Comparison of ENCODE assay signal across 19 cellular contexts in the genomic region with DNA sequence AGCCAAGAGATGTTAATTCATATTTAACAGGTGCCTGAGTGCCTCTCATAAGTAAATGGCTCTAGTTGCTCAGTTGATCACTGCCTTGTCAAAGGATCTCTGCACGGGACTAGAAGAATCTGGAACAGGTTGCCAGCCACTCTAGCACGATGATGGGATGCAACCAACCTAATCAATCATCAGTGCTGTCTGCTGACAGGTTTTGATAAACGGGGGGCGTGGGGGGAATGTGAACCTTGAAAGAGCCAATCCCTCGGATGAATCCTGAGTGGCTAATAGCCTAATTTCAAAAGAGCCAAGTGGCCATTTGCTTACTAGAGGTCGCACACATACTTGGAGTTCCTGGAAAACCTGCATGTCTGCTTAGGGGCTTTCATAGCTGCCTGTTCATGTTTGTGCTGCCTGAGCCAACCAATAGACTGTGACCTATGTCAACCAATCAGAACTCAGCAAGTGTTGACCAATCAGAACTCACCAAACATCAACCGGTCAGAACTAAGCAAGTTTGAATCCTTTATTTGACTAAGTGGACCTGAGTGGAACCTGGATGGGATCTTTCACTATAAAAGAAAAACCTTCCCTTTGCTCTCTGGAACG. TPM values are rescaled to one million over a fixed set of nuclear protein-coding genes. Genes with fewer than 3 reads are reported as not detected.
DNase-seq lines count a peak whose midpoint lies in the region; ATAC-seq, FAIRE-seq and TF ChIP-seq lines count a peak whose summit lies in the region.
"Had no signal": no experiment of that assay in that cellular context is flagged by ENCODE, and none has a peak within 500 bp of the region (broad histone marks: within the 10 kb centered on the region; RNA-seq: fewer than 3 reads in every experiment).

No MANE protein-coding gene starts in this region.

- intact Hi-C loops in K562 (cut with micrococcal nuclease) = no loop called here

- POLR2A ChIA-PET in K562 (lab: Yijun Ruan, JAX) = interaction anchor here (0.6 to 0.8 kb wide), 3 partner anchors 111 to 502 kb away, joined by 3 read pairs; no protein-coding TSS in a partner anchor

- no peak for TF ChIP-seq EP300 in K562 (IDR thresholded peaks at IDR 0.05; ENCODE audit: low read length)

- in situ Hi-C loops in K562 (cut with MboI) = loop anchor here (10.0 kb wide), 1 partner anchor 434 kb away; no protein-coding TSS in a partner anchor

- FAIRE-seq in H54 (lab: Jason Lieb, UNC) = peak; percentile 91
- peak; percentile 78 for FAIRE-seq in K562 (lab: Jason Lieb, UNC)
- FAIRE-seq: A204.1, D721Med had no signal

- no peak overlapping the region for H3K4me3 ChIP-seq in Karpas-422 (ENCODE audit: low read length)
- H3K4me3 ChIP-seq in K562 = no peak overlapping the region
- no peak overlapping the region for H3K4me3 ChIP-seq in lung

- CTCF ChIA-PET in K562 (lab: Yijun Ruan, JAX; ENCODE audit: low intra/inter-chr PET ratio) = no interaction called here

- DNase-seq in H54 (ENCODE audit: insufficient read length, low spot score) = no peak
- peak; percentile 45 for DNase-seq in Karpas-422
- DNase-seq in K562 (ENCODE audit: extremely low read depth in 1 of 4, low spot score in 3 of 4) = peak; percentile 35 to 59 (median 50)
- peak; percentile 10 for DNase-seq in lung (ENCODE audit: low spot score)
- no peak for DNase-seq in activated CD4-positive, CD25-positive, alpha-beta regulatory T cell (lab: John Stamatoyannopoulos, UW)
- no peak for DNase-seq in globus pallidus (ENCODE audit: low spot score)
- no peak for DNase-seq in stimulated activated CD4-positive, alpha-beta T cell treated with anti-CD3 and anti-CD28 coated beads, Interleukin-2, amount 100 ng/mL, for 24 hours
- DNase-seq: BE2C; CD4-positive, alpha-beta memory T cell; DMS153; DND-41; GDM1; GOT3; HCEC 1CT; HFFc6 had no signal

- H3K36me3 ChIP-seq in Karpas-422 (ENCODE audit: insufficient read depth, low read length) = no peaks in the 10 kb centered on the region
- no peaks in the 10 kb centered on the region for H3K36me3 ChIP-seq in K562 (ENCODE audit: control insufficient read depth, insufficient read depth, low read length)
- no peaks in the 10 kb centered on the region for H3K36me3 ChIP-seq in lung (ENCODE audit: control insufficient read depth in 2 of 2, insufficient read depth in 2 of 2, low read length in 2 of 2)
- H3K36me3 ChIP-seq: BE2C had no signal

- ATAC-seq in K562 (peak; percentile 71), lung (ENCODE audit: insufficient read depth, low FRiP score) (no peak)

- H3K9ac ChIP-seq in Karpas-422 (ENCODE audit: low read length) (no peak overlapping the region), K562 (ENCODE audit: insufficient read depth in 1 of 2, low read depth in 2 of 2, low read length in 2 of 2) (no peak overlapping the region)

- no peaks in the 10 kb centered on the region for H3K9me3 ChIP-seq in Karpas-422 (ENCODE audit: low read length)
- no peaks in the 10 kb centered on the region for H3K9me3 ChIP-seq in K562 (replicated peaks; ENCODE audit: control insufficient read depth, insufficient read depth, low read depth, low read length)
- no peaks in the 10 kb centered on the region for H3K9me3 ChIP-seq in lung (ENCODE audit: control insufficient read depth in 2 of 2, insufficient read depth in 1 of 2, low read length in 1 of 2)
- H3K9me3 ChIP-seq: BE2C had no signal

- H3K27me3 ChIP-seq in Karpas-422 (ENCODE audit: low read length) (no peaks in the 10 kb centered on the region), K562 (ENCODE audit: control insufficient read depth in 2 of 2, insufficient read depth in 2 of 2, low read length in 2 of 2) (no peaks in the 10 kb centered on the region), lung (ENCODE audit: control insufficient read depth, insufficient read depth) (no peaks in the 10 kb centered on the region)
- H3K27me3 ChIP-seq: BE2C had no signal

- no peaks in the 10 kb centered on the region for H3K9me1 ChIP-seq in K562 (ENCODE audit: control insufficient read depth, insufficient read depth, low read length)

- TF ChIP-seq CTCF in K562 (IDR thresholded peaks at IDR 0.05 in 2 of 3, conservative IDR thresholded peaks at IDR 0.05 in 1 of 3; ENCODE audit: insufficient read depth in 2 of 3, low read depth in 1 of 3, low read length in 3 of 3) (no peak), lung (IDR thresholded peaks at IDR 0.05; ENCODE audit: control extremely low read depth, extremely low read depth) (no peak)

- TF ChIP-seq RAD21 in K562 (CRISPR knock-in tag; conservative IDR thresholded peaks at IDR 0.05 in 1 of 2, IDR thresholded peaks at IDR 0.05 in 1 of 2) = no peak

- H2AFZ ChIP-seq in Karpas-422 (ENCODE audit: low read length) (no peak overlapping the region), K562 (ENCODE audit: low read depth, low read length) (peak overlapping the region; percentile 68)

- BruUV-seq in K562 (replicated peaks; lab: Mats Ljungman, UMichigan) = no TSS peak

- no peaks in the 10 kb centered on the region for H3K9me2 ChIP-seq in Karpas-422 (replicated peaks; ENCODE audit: insufficient read depth, low read length)

- WGBS in K562 (ENCODE audit: insufficient coverage, low coverage, missing lambda C conversion rate) = 9% methylated on average over 8 of the region's 8 CpGs
- 79 to 92% methylated on average over 8 of the region's 8 CpGs for WGBS in lung, 2 donors

- TF ChIP-seq POLR2A in H54 (IDR thresholded peaks at IDR 0.05; ENCODE audit: low read depth, low read length) (no peak), K562 (conservative IDR thresholded peaks at IDR 0.05) (no peak)

- H3K79me2 ChIP-seq in Karpas-422 (ENCODE audit: low read length) (no peaks in the 10 kb centered on the region), K562 (ENCODE audit: control insufficient read depth, insufficient read depth, low read length) (no peaks in the 10 kb centered on the region)

- H3K4me2 ChIP-seq in Karpas-422 (ENCODE audit: low read depth, low read length, poor library complexity, severe bottlenecking) (no peak overlapping the region), K562 (ENCODE audit: insufficient read depth, low read length) (peak overlapping the region; percentile 22; the same call in 1 of the 2 replicates)

- no peak overlapping the region for H3K27ac ChIP-seq in Karpas-422 (ENCODE audit: low read length)
- H3K27ac ChIP-seq in K562 (ENCODE audit: extremely low read depth, low read depth, low read length) = no peak overlapping the region
- H3K27ac ChIP-seq in lung (ENCODE audit: low read depth in 1 of 2, low read length in 1 of 2) = no peak overlapping the region
- H3K27ac ChIP-seq: C4-2B, HL-60 had no signal

- H4K20me1 ChIP-seq in Karpas-422 (ENCODE audit: insufficient read depth, low read depth, low read length) (no peaks in the 10 kb centered on the region), K562 (replicated peaks; ENCODE audit: control insufficient read depth, insufficient read depth, low read length) (no peaks in the 10 kb centered on the region)

- H3K4me1 ChIP-seq in Karpas-422 (ENCODE audit: low read length) = no peaks in the 10 kb centered on the region
- peaks cover 0 to 20% of the 10 kb centered on the region in 2 experiments; a peak in 3 of 5 replicates for H3K4me1 ChIP-seq in K562 (replicated peaks in 1 of 2; ENCODE audit: control insufficient read depth in 2 of 2, insufficient read depth in 2 of 2, low read length in 2 of 2)
- no peaks in the 10 kb centered on the region for H3K4me1 ChIP-seq in lung (ENCODE audit: control insufficient read depth in 2 of 2, insufficient read depth in 2 of 2, low read length in 2 of 2)
- H3K4me1 ChIP-seq: BE2C had no signal

TF ChIP-seq in K562, 482 proteins besides CTCF, POLR2A, EP300 and RAD21 (continues in another document):
- peak; percentile 90 for TF ChIP-seq MEIS2 (IDR thresholded peaks at IDR 0.05; ENCODE audit: partially characterized antibody)
- TF ChIP-seq POLR2B (IDR thresholded peaks at IDR 0.05; ENCODE audit: low read depth, partially characterized antibody) = no peak

RNA-seq across cellular contexts. Expression of a gene that starts 43.5 kb away (rescaled TPM):
- 11.0 and 12.9 TPM in 2 replicates for total RNA-seq in Karpas-422 (2014; rRNA removed; shearing (Covaris generic); ENCODE audit: low replicate concordance)
- 61.5 and 71.7 TPM in 2 replicates for total RNA-seq in K562 (2011; cell fraction: chromatin; rRNA removed; ENCODE audit: low replicate concordance)
- 29.9 and 41.3 TPM in 2 replicates for total RNA-seq in K562 (2011; cell fraction: nucleolus; rRNA removed)
- total RNA-seq in K562 (2011; cell fraction: nucleoplasm; rRNA removed) = 42.9 and 50.0 TPM in 2 replicates
- 142 and 150 TPM in 2 replicates for total RNA-seq in K562 (2014; rRNA removed)
- 157 and 171 TPM in 2 replicates for total RNA-seq in K562 (2014; rRNA removed; fragmentation: Illumina TruSeq; extraction: Trizol)
- 141 and 142 TPM in 2 replicates for total RNA-seq in K562 (2015; rRNA removed; fragmentation: Illumina TruSeq; extraction: Trizol)
- 101 and 104 TPM in 2 replicates for total RNA-seq in K562 (2021)
- polyA plus RNA-seq in K562 (2011; rRNA removed) = 62.1 and 80.7 TPM in 2 replicates
- polyA plus RNA-seq in K562 (2011; cell fraction: cytosol; rRNA removed) = 51.6 and 74.1 TPM in 2 replicates
- 59.0 and 69.0 TPM in 2 replicates for polyA plus RNA-seq in K562 (2011; cell fraction: nucleus; rRNA removed)
- 92.5 and 178 TPM in 2 replicates for polyA plus RNA-seq in K562 (2012)
- polyA plus RNA-seq in K562 (2014; fragmentation: Illumina TruSeq; extraction: Trizol) = 179 and 228 TPM in 2 replicates
- polyA plus RNA-seq in K562 (2014; fragmentation: Nextera tagmentation; extraction: Ambion mirVana) = 100 to 1,000 TPM; 332 to 377 TPM
- 88.9 and 114 TPM in 2 replicates for polyA plus RNA-seq in K562 (2014; rRNA removed)
- polyA minus RNA-seq in K562 (2011; rRNA and poly(A)+ RNA removed) = 134 and 145 TPM in 2 replicates
- polyA minus RNA-seq in K562 (2011; cell fraction: cytosol; rRNA and poly(A)+ RNA removed) = 41.0 and 57.7 TPM in 2 replicates
- 22.3 and 36.7 TPM in 2 replicates for polyA minus RNA-seq in K562 (2011; cell fraction: nucleus; rRNA and poly(A)+ RNA removed)
- 10 to 100 TPM; 42.6 to 68.0 TPM for total RNA-seq in lung
- 10 to 100 TPM; 18.9 to 27.6 TPM for polyA plus RNA-seq in lung

Comparison
In these comparisons a context has a peak if more than half of its experiments do, and no peak if none do; other contexts are left out.
1. DNase-seq: peak in Karpas-422 (single experiment), K562 (4 of 4) and lung (single experiment); none in H54 (single experiment), activated CD4-positive, CD25-positive, alpha-beta regulatory T cell (0 of 4), globus pallidus (single experiment) and stimulated activated CD4-positive, alpha-beta T cell treated with anti-CD3 and anti-CD28 coated beads, Interleukin-2, amount 100 ng/mL, for 24 hours (0 of 2).